9 cellular contexts compared by ENCODE assay signal in the genomic region with DNA sequence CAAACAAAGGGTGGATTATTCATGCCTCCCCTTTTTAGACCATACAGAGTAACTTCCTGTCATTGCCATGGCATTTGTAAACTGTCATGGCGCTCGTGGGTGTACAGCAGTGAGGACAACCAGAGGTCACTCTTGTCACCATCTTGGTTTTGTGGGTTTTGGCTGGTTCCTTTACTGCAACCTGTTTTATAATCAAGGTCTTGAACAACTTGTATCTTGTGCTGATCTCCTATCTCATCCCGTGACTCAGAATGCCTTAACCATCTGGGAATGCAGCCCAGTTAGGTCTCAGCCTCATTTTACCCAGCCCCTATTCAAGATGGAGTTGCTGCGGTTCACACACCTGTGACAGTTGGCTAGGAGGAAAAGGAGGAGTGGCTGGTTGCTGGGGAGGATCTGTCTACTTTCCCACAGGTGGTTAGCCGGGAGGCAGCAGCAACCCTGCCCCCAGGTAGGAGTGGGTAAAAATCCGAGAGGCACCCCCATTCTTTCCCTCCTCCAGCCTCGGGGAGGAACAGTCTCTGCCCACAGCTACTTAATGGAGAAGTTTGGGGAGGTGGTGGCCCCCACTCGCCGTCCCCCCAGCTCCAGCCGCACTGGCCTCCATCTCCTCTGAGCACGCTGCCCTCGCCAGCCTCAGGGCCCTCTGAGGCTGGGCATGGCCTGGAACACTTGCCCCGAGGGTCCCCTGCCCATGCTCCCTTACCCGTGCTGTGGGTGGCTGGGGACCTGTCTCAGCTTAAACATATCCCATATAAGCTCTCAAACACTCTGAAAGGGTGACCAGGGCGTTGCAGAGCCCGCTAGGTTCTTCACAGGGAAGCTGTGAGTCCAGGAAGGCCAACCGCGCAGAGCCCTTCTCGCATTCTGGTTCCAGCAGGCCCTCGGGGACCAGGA. TPM values are rescaled to one million over a fixed set of nuclear protein-coding genes. Genes with fewer than 3 reads are reported as not detected.
DNase-seq lines count a peak whose midpoint lies in the region; ATAC-seq and TF ChIP-seq lines count a peak whose summit lies in the region.
"Had no signal": no experiment of that assay in that cellular context is flagged by ENCODE, and none has a peak within 500 bp of the region (broad histone marks: within the 10 kb centered on the region; RNA-seq: fewer than 3 reads in every experiment).

No MANE protein-coding gene starts in this region.

- H3K4me1 Mint-ChIP-seq in activated naive CD8-positive, alpha-beta T cell treated with anti-CD3 and anti-CD28 coated beads for 36 hours = peaks cover 38% of the 10 kb centered on the region

- intact Hi-C loops in spleen (cut with DNase I; ENCODE audit: low total_unique reads) = no loop called here
- intact Hi-C loops in uterus (cut with DNase I; ENCODE audit: low total_unique reads) = no loop called here

- no peak overlapping the region for H3K9ac ChIP-seq in Loucy (ENCODE audit: low read depth, low read length, poor library complexity, severe bottlenecking)
- H3K9ac ChIP-seq in duodenal mucosa (ENCODE audit: low read depth in 1 of 2, low read length in 2 of 2) = no peak overlapping the region

- no peaks in the 10 kb centered on the region for H3K79me2 ChIP-seq in Loucy (ENCODE audit: insufficient read depth, low read length)

- H3K4me1 ChIP-seq in Loucy (ENCODE audit: insufficient read depth, low read length, poor library complexity, severe bottlenecking) (no peaks in the 10 kb centered on the region), duodenal mucosa (ENCODE audit: control insufficient read depth in 1 of 2, insufficient read depth in 2 of 2, low read length in 2 of 2) (peaks cover 8 to 24% of the 10 kb centered on the region in 2 donors), spleen (peaks cover 11 to 62% (median 41%) of the 10 kb centered on the region in 6 donors), uterus (no peaks in the 10 kb centered on the region)

- H3K4me2 ChIP-seq in Loucy (ENCODE audit: low read depth, low read length, poor library complexity, severe bottlenecking) = no peak overlapping the region

- DNase-seq in GM03348 (ENCODE audit: low spot score) (peak; percentile 1), spleen (peak; percentile 64), uterus (no peak)
- DNase-seq in activated naive CD8-positive, alpha-beta T cell treated with anti-CD3 and anti-CD28 coated beads for 36 hours = no peak

- H3K4me3 ChIP-seq in Loucy (ENCODE audit: low read length, poor library complexity, severe bottlenecking) = no peak overlapping the region
- H3K4me3 ChIP-seq in duodenal mucosa (ENCODE audit: low read depth in 1 of 2, low read length in 2 of 2) = no peak overlapping the region
- H3K4me3 ChIP-seq in spleen = no peak overlapping the region
- no peak overlapping the region for H3K4me3 ChIP-seq in uterus
- H3K4me3 ChIP-seq: thyroid gland had no signal

- no peak for TF ChIP-seq CTCF in Loucy (conservative IDR thresholded peaks at IDR 0.05; ENCODE audit: low read length)
- no peak for TF ChIP-seq CTCF in spleen (IDR thresholded peaks at IDR 0.05 in 8 of 11, conservative IDR thresholded peaks at IDR 0.05 in 3 of 11)
- no peak for TF ChIP-seq CTCF in uterus (IDR thresholded peaks at IDR 0.05)

- no peaks in the 10 kb centered on the region for H3F3A ChIP-seq in Loucy (ENCODE audit: low read depth)

- H2AFZ ChIP-seq in Loucy (ENCODE audit: low read length) = peak overlapping the region; percentile 58; the same call in 1 of the 2 replicates

- H3K27ac Mint-ChIP-seq in activated naive CD8-positive, alpha-beta T cell treated with anti-CD3 and anti-CD28 coated beads for 36 hours = no peak overlapping the region

- ATAC-seq in HG02885 (IDR thresholded peaks at IDR 0.05; ENCODE audit: poor library complexity, unreplicated experiment) = no peak

- TF ChIP-seq POLR2A in spleen (IDR thresholded peaks at IDR 0.05) = no peak
- no peak for TF ChIP-seq POLR2A in uterus (IDR thresholded peaks at IDR 0.05)

- H3K9me3 ChIP-seq in Loucy (ENCODE audit: insufficient read depth, low read depth, low read length) = no peaks in the 10 kb centered on the region
- no peaks in the 10 kb centered on the region for H3K9me3 ChIP-seq in duodenal mucosa (ENCODE audit: control insufficient read depth in 1 of 2, low read length in 2 of 2)
- H3K9me3 ChIP-seq in spleen = no peaks in the 10 kb centered on the region
- H3K9me3 ChIP-seq in uterus = no peaks in the 10 kb centered on the region
- H3K9me3 ChIP-seq: thyroid gland had no signal

- H3K36me3 Mint-ChIP-seq in activated naive CD8-positive, alpha-beta T cell treated with anti-CD3 and anti-CD28 coated beads for 36 hours = no peaks in the 10 kb centered on the region

- H3K27me3 ChIP-seq in Loucy (ENCODE audit: insufficient read depth, low read length, poor library complexity, severe bottlenecking) (no peaks in the 10 kb centered on the region), duodenal mucosa (ENCODE audit: control insufficient read depth in 1 of 2, insufficient read depth in 2 of 2, low read length in 2 of 2) (peaks cover 5 to 6% of the 10 kb centered on the region in 2 donors), spleen (replicated peaks in 1 of 7) (peaks cover 0 to 40% (median 0%) of the 10 kb centered on the region in 7 donors), uterus (peaks cover 0 to 11% of the 10 kb centered on the region in 2 donors)
- H3K27me3 ChIP-seq: thyroid gland had no signal

- no peaks in the 10 kb centered on the region for H3K9me2 ChIP-seq in Loucy (replicated peaks; ENCODE audit: low read depth, low read length)

- H3K36me3 ChIP-seq in Loucy (ENCODE audit: insufficient read depth, low read length) (no peaks in the 10 kb centered on the region), duodenal mucosa (ENCODE audit: control insufficient read depth in 1 of 2, insufficient read depth in 2 of 2, low read length in 2 of 2) (no peaks in the 10 kb centered on the region), spleen (no peaks in the 10 kb centered on the region), uterus (no peaks in the 10 kb centered on the region)
- H3K36me3 ChIP-seq: thyroid gland had no signal

- no peaks in the 10 kb centered on the region for H3K9me3 Mint-ChIP-seq in activated naive CD8-positive, alpha-beta T cell treated with anti-CD3 and anti-CD28 coated beads for 36 hours

- H3K27me3 Mint-ChIP-seq in activated naive CD8-positive, alpha-beta T cell treated with anti-CD3 and anti-CD28 coated beads for 36 hours = peaks cover 54% of the 10 kb centered on the region

- H4K20me1 ChIP-seq in Loucy (ENCODE audit: insufficient read depth, low read length, poor library complexity, severe bottlenecking) = no peaks in the 10 kb centered on the region

- 68 to 75% (median 69%) methylated on average over 20 of the region's 20 CpGs for WGBS in spleen, 5 donors

- H3K27ac ChIP-seq in duodenal mucosa (ENCODE audit: low read depth, low read length) (peak overlapping the region; percentile 33), spleen (no peak overlapping the region), uterus (no peak overlapping the region)

- no peak overlapping the region for H3K4me3 Mint-ChIP-seq in activated naive CD8-positive, alpha-beta T cell treated with anti-CD3 and anti-CD28 coated beads for 36 hours

RNA-seq across cellular contexts. Expression of a gene that starts 41.7 kb away (rescaled TPM):
- total RNA-seq in spleen (1 to 10 TPM in 6 of 7 donors, under 1 TPM in 1; 0.64 to 8.1 (median 4.9) TPM), uterus (not detected)
- 1 to 10 TPM in 2 of 3 donors, under 1 TPM in 1; 0.85 to 1.7 (median 1.1) TPM for polyA plus RNA-seq in spleen
- not detected for total RNA-seq in activated naive CD8-positive, alpha-beta T cell treated with anti-CD3 and anti-CD28 coated beads for 36 hours
- total RNA-seq: cardiac septum had no signal

RNA-seq across cellular contexts. Expression of a gene that starts 51.4 kb away (rescaled TPM):
- total RNA-seq in spleen (10 to 100 TPM; 23.5 to 40.1 (median 32.3) TPM), uterus (10 to 100 TPM; 28.3 to 42.1 (median 37.2) TPM)
- 10 to 100 TPM; 32.0 to 81.1 (median 35.3) TPM for polyA plus RNA-seq in spleen
- total RNA-seq in activated naive CD8-positive, alpha-beta T cell treated with anti-CD3 and anti-CD28 coated beads for 36 hours = 10 to 100 TPM; 39.8 to 41.2 TPM

Comparison
In these comparisons a context has a peak if more than half of its experiments do, and no peak if none do; other contexts are left out.
1. DNase-seq: peak in GM03348 (single experiment) and spleen (single experiment); none in uterus (0 of 2) and activated naive CD8-positive, alpha-beta T cell treated with anti-CD3 and anti-CD28 coated beads for 36 hours (single experiment).